In genomic region chr22:36343720-36344105, GRCh38 we compare ENCODE assay signal across 8 cellular contexts. TPM values are rescaled to one million over a fixed set of nuclear protein-coding genes. Genes with fewer than 3 reads are reported as not detected.
A peak's percentile ranks its signal among the peaks of the same experiment; 100 is the strongest.
DNase-seq lines count a peak whose midpoint lies in the region; ATAC-seq, FAIRE-seq and TF ChIP-seq lines count a peak whose summit lies in the region.

No MANE protein-coding gene starts in this region.

- H2BK15ac ChIP-seq in IMR-90 (ENCODE audit: low read depth, low read length) (no peak overlapping the region), mesendoderm (replicated peaks; ENCODE audit: low read depth) (no peak overlapping the region)

- H4K20me1 ChIP-seq in IMR-90 (ENCODE audit: insufficient read depth, low read length) = peaks cover 98% of the 10 kb centered on the region
- H4K20me1 ChIP-seq in astrocyte (ENCODE audit: insufficient read depth, low read length) = peaks cover 94% of the 10 kb centered on the region

- H3K36me3 Mint-ChIP-seq in astrocyte (ENCODE audit: low read depth, unreplicated experiment) = peaks cover 35% of the 10 kb centered on the region

- H3K79me1 ChIP-seq in IMR-90 (ENCODE audit: low read depth in 1 of 2, low read length in 2 of 2) (peaks cover 0 to 64% of the 10 kb centered on the region in 2 experiments; a peak in 3 of 4 replicates), mesendoderm (ENCODE audit: low read length) (peaks cover 34% of the 10 kb centered on the region)

- H3K4me2 ChIP-seq in IMR-90 (ENCODE audit: low read depth, low read length) = no peak overlapping the region
- no peak overlapping the region for H3K4me2 ChIP-seq in astrocyte (ENCODE audit: low read length)
- H3K4me2 ChIP-seq in mesendoderm (ENCODE audit: low read length) = no peak overlapping the region

- H3K9me1 ChIP-seq in IMR-90 (ENCODE audit: insufficient read depth, low read length) = peaks cover 39% of the 10 kb centered on the region

- no peak for FAIRE-seq in astrocyte (lab: Jason Lieb, UNC)

- CTCF ChIA-PET in IMR-90 (lab: Yijun Ruan, JAX) = no interaction called here

- H3K18ac ChIP-seq in IMR-90 (ENCODE audit: low read depth, low read length) (no peak overlapping the region), mesendoderm (ENCODE audit: low read length) (no peak overlapping the region)

- H3K9ac ChIP-seq in IMR-90 (ENCODE audit: low read depth, low read length) (no peak overlapping the region), astrocyte (ENCODE audit: low read length) (peak overlapping the region; percentile 11), skeletal muscle tissue (ENCODE audit: low read depth in 1 of 3, low read length in 3 of 3) (peak overlapping the region in 1 of 3 donors; percentile 45), mesendoderm (ENCODE audit: low read length) (no peak overlapping the region)

- H3K4me1 ChIP-seq in IMR-90 (ENCODE audit: control insufficient read depth, insufficient read depth, low read length) = peaks cover 28% of the 10 kb centered on the region
- peaks cover 55% of the 10 kb centered on the region for H3K4me1 ChIP-seq in astrocyte (ENCODE audit: insufficient read depth, low read length)
- peaks cover 35 to 45% (median 37%) of the 10 kb centered on the region in 3 donors for H3K4me1 ChIP-seq in skeletal muscle tissue (ENCODE audit: control insufficient read depth in 3 of 3, insufficient read depth in 3 of 3, low read length in 3 of 3)
- H3K4me1 ChIP-seq in mesendoderm (ENCODE audit: control insufficient read depth, low read depth, low read length) = no peaks in the 10 kb centered on the region
- H3K4me1 ChIP-seq in aorta (ENCODE audit: control insufficient read depth in 1 of 2, insufficient read depth in 2 of 2, low read length in 2 of 2) = peaks cover 2 to 4% of the 10 kb centered on the region in 2 donors

- H3K27ac ChIP-seq in IMR-90 (ENCODE audit: insufficient read depth, low read length) (peak overlapping the region; percentile 9), astrocyte (ENCODE audit: low read depth, low read length) (peak overlapping the region; percentile 39), layer of hippocampus (ENCODE audit: low read depth, low read length) (peak overlapping the region; percentile 92), skeletal muscle tissue (ENCODE audit: low read depth, low read length) (peak overlapping the region; percentile 25), mesendoderm (ENCODE audit: low read depth, low read length) (no peak overlapping the region), aorta (ENCODE audit: low read depth in 1 of 2, low read length in 2 of 2) (peak overlapping the region in 1 of 2 donors; percentile 45)

- H3K23ac ChIP-seq in IMR-90 (ENCODE audit: low read depth, low read length) (peak overlapping the region; percentile 39; the same call in 1 of the 2 replicates), mesendoderm (ENCODE audit: low read length) (no peak overlapping the region)

- no TSS peak for BruUV-seq in IMR-90 (replicated peaks; lab: Mats Ljungman, UMichigan)

- no peak for TF ChIP-seq POLR2A in IMR-90 (IDR thresholded peaks at IDR 0.05; ENCODE audit: low read depth, low read length)

- H2BK5ac ChIP-seq in IMR-90 (ENCODE audit: low read depth, low read length, poor library complexity, severe bottlenecking) = peak overlapping the region; percentile 41
- no peak overlapping the region for H2BK5ac ChIP-seq in mesendoderm (ENCODE audit: low read length)

- no peak overlapping the region; the same call in 1 of the 2 replicates for H3K14ac ChIP-seq in IMR-90 (replicated peaks; ENCODE audit: low read depth, low read length)

- POLR2A ChIA-PET in IMR-90 (lab: Charles Lee; ENCODE audit: unreplicated experiment) = no interaction called here

- dilution Hi-C loops in IMR-90 (cut with HindIII; ENCODE audit: low sequenced_read_pairs, unreplicated experiment) = no loop called here

- in situ Hi-C loops in IMR-90 (cut with MboI; ENCODE audit: low sequenced_read_pairs) = no loop called here

- peak overlapping the region; percentile 4 for H2AK9ac ChIP-seq in IMR-90 (replicated peaks; ENCODE audit: low read depth, low read length, poor library complexity)

- no peak for TF ChIP-seq RAD21 in IMR-90 (IDR thresholded peaks at IDR 0.05; ENCODE audit: low read length)

- H3K27me3 ChIP-seq in IMR-90 (ENCODE audit: control insufficient read depth, insufficient read depth, low read length) = no peaks in the 10 kb centered on the region
- H3K27me3 ChIP-seq in astrocyte (ENCODE audit: insufficient read depth, low read length) = no peaks in the 10 kb centered on the region
- no peaks in the 10 kb centered on the region for H3K27me3 ChIP-seq in layer of hippocampus (ENCODE audit: control insufficient read depth, insufficient read depth, low read length)
- no peaks in the 10 kb centered on the region for H3K27me3 ChIP-seq in skeletal muscle tissue (ENCODE audit: control insufficient read depth in 3 of 3, insufficient read depth in 3 of 3, low read length in 3 of 3)
- H3K27me3 ChIP-seq in mesendoderm (ENCODE audit: insufficient read depth, low read length, poor library complexity) = no peaks in the 10 kb centered on the region
- H3K27me3 ChIP-seq in aorta (ENCODE audit: control insufficient read depth in 1 of 2, insufficient read depth in 2 of 2, low read length in 1 of 2) = no peaks in the 10 kb centered on the region

- H4K91ac ChIP-seq in IMR-90 (ENCODE audit: insufficient read depth, low read depth, low read length) = no peak overlapping the region

- no peak overlapping the region for H3K4me3 ChIP-seq in IMR-90 (ENCODE audit: insufficient read depth, low read depth, low read length)
- H3K4me3 ChIP-seq in astrocyte (ENCODE audit: insufficient read depth, low read depth, low read length) = no peak overlapping the region
- H3K4me3 ChIP-seq in skeletal muscle tissue (ENCODE audit: low read length in 3 of 3) = no peak overlapping the region
- H3K4me3 ChIP-seq in mesendoderm (ENCODE audit: low read length) = no peak overlapping the region
- no peak overlapping the region for H3K4me3 ChIP-seq in aorta (ENCODE audit: low read length in 2 of 2)

- H4K5ac ChIP-seq in IMR-90 (ENCODE audit: low read depth, low read length) = no peak overlapping the region
- H4K5ac ChIP-seq in mesendoderm (ENCODE audit: low read length) = no peak overlapping the region

- TF ChIP-seq CTCF in IMR-90 (conservative IDR thresholded peaks at IDR 0.05; ENCODE audit: low read depth, low read length) (no peak), astrocyte (IDR thresholded peaks at IDR 0.05; ENCODE audit: insufficient read depth, low read depth, low read length) (no peak)

- intact Hi-C loops in IMR-90 (cut with micrococcal nuclease) (no loop called here), aorta (cut with DNase I) (no loop called here)

- H2BK20ac ChIP-seq in IMR-90 (ENCODE audit: low read depth, low read length) = no peak overlapping the region

- H3K79me2 ChIP-seq in astrocyte (ENCODE audit: insufficient read depth, low read length) (peaks cover 96% of the 10 kb centered on the region), mesendoderm (ENCODE audit: control insufficient read depth, insufficient read depth, low read length) (peaks cover 67% of the 10 kb centered on the region)

- H2AK5ac ChIP-seq in IMR-90 (ENCODE audit: low read depth, low read length) (peak overlapping the region; percentile 5; the same call in 1 of the 2 replicates), mesendoderm (ENCODE audit: low read length) (no peak overlapping the region)

- H3K4me1 Mint-ChIP-seq in astrocyte (ENCODE audit: low read depth, unreplicated experiment) = peaks cover 63% of the 10 kb centered on the region

- no peak for DNase-seq in IMR-90
- no peak for DNase-seq in astrocyte (ENCODE audit: low read depth)
- DNase-seq in DMS79 (lab: John Stamatoyannopoulos, UW) = no peak
- DNase-seq in mesendoderm = no peak
- no peak for DNase-seq in aorta

- H3K27me3 Mint-ChIP-seq in astrocyte (ENCODE audit: low read depth, unreplicated experiment) = no peaks in the 10 kb centered on the region

- H2BK120ac ChIP-seq in IMR-90 (ENCODE audit: low read depth, low read length) (no peak overlapping the region), mesendoderm (ENCODE audit: low read depth, low read length) (no peak overlapping the region)

- no peak overlapping the region for H3K4me3 Mint-ChIP-seq in astrocyte (ENCODE audit: unreplicated experiment)

- ATAC-seq in IMR-90 (ENCODE audit: low read depth) (no peak), HG02973 (IDR thresholded peaks at IDR 0.05; ENCODE audit: unreplicated experiment) (no peak), aorta (ENCODE audit: low FRiP score) (no peak)

- H3K4ac ChIP-seq in IMR-90 (ENCODE audit: low read depth, low read length) = peak overlapping the region; percentile 13; the same call in 1 of the 2 replicates
- H3K4ac ChIP-seq in mesendoderm (ENCODE audit: low read depth, low read length) = no peak overlapping the region

- H3K27ac Mint-ChIP-seq in astrocyte (ENCODE audit: unreplicated experiment) = peak overlapping the region; percentile 53

- H3K56ac ChIP-seq in IMR-90 (ENCODE audit: extremely low read depth, insufficient read depth, low read length) = no peak overlapping the region
- no peak overlapping the region for H3K56ac ChIP-seq in mesendoderm (ENCODE audit: low read length)

- no peaks in the 10 kb centered on the region for H3K9me3 Mint-ChIP-seq in astrocyte (ENCODE audit: unreplicated experiment)

- H2AFZ ChIP-seq in IMR-90 (replicated peaks; ENCODE audit: low read length, poor library complexity) = no peak overlapping the region
- no peak overlapping the region for H2AFZ ChIP-seq in astrocyte (ENCODE audit: low read depth, low read length)

- 45% methylated on average over 5 of the region's 9 CpGs; no CpG with 5 or more reads in 1 of the 2 experiments for WGBS in IMR-90 (ENCODE audit: extremely low coverage in 2 of 2, insufficient read length in 1 of 2), 2 experiments
- no CpG with 5 or more reads among the region's 9 CpGs for WGBS in mesendoderm (ENCODE audit: extremely low coverage, insufficient coverage, low lambda C conversion rate)
- 15 to 22% methylated on average over 9 of the region's 9 CpGs for WGBS in aorta, 2 donors

- H3K36me3 ChIP-seq in IMR-90 (ENCODE audit: control insufficient read depth, insufficient read depth, low read length) (peaks cover 80% of the 10 kb centered on the region), astrocyte (ENCODE audit: insufficient read depth, low read length) (peaks cover 76% of the 10 kb centered on the region), skeletal muscle tissue (ENCODE audit: control insufficient read depth in 3 of 3, insufficient read depth in 3 of 3, low read length in 3 of 3) (peaks cover 29 to 36% (median 32%) of the 10 kb centered on the region in 3 donors), mesendoderm (ENCODE audit: control insufficient read depth, insufficient read depth, low read length) (peaks cover 11% of the 10 kb centered on the region), aorta (ENCODE audit: control insufficient read depth in 1 of 2, insufficient read depth in 2 of 2, low read length in 1 of 2) (peaks cover 0 to 13% of the 10 kb centered on the region in 2 donors)

- H3K9me3 ChIP-seq in IMR-90 (ENCODE audit: control insufficient read depth, insufficient read depth, low read length) = no peaks in the 10 kb centered on the region
- H3K9me3 ChIP-seq in astrocyte (ENCODE audit: insufficient read depth, low read depth, low read length) = no peaks in the 10 kb centered on the region
- H3K9me3 ChIP-seq in skeletal muscle tissue (ENCODE audit: control insufficient read depth in 3 of 3, low read length in 3 of 3) = no peaks in the 10 kb centered on the region
- no peaks in the 10 kb centered on the region for H3K9me3 ChIP-seq in aorta (ENCODE audit: control insufficient read depth, low read length)

- H4K8ac ChIP-seq in IMR-90 (ENCODE audit: low read depth in 2 of 2, low read length in 2 of 2) (peak overlapping the region in 1 of 2 experiments; percentile 6; a peak in 1 of 4 replicates), mesendoderm (ENCODE audit: low read depth, low read length) (no peak overlapping the region)

RNA-seq across cellular contexts. Expression of gene MYH9, which starts 44.1 kb away (rescaled TPM):
- total RNA-seq in IMR-90 (2012; rRNA removed) = 554 and 783 TPM in 2 replicates
- 475 and 507 TPM in 2 replicates for polyA plus RNA-seq in IMR-90 (2012; rRNA removed)
- polyA plus RNA-seq in IMR-90 (2012; cell fraction: cytosol; rRNA removed) = 197 and 382 TPM in 2 replicates
- 449 and 493 TPM in 2 replicates for polyA plus RNA-seq in IMR-90 (2012; cell fraction: nucleus; rRNA removed; ENCODE audit: low replicate concordance)
- 2,278 and 2,469 TPM in 2 replicates for total RNA-seq in astrocyte
- 111 TPM for total RNA-seq in skeletal muscle tissue
- 110 TPM for polyA plus RNA-seq in mesendoderm (2013, experiment 1 of 2)
- polyA plus RNA-seq in mesendoderm (2013, experiment 2 of 2) = 111 TPM
- total RNA-seq in aorta = 1,000 to 10,000 TPM; 1,564 to 1,890 TPM
- 100 to 1,000 TPM; 170 to 572 TPM for polyA plus RNA-seq in aorta
